ENCODE assay signal across 28 cellular contexts in the genomic region with DNA sequence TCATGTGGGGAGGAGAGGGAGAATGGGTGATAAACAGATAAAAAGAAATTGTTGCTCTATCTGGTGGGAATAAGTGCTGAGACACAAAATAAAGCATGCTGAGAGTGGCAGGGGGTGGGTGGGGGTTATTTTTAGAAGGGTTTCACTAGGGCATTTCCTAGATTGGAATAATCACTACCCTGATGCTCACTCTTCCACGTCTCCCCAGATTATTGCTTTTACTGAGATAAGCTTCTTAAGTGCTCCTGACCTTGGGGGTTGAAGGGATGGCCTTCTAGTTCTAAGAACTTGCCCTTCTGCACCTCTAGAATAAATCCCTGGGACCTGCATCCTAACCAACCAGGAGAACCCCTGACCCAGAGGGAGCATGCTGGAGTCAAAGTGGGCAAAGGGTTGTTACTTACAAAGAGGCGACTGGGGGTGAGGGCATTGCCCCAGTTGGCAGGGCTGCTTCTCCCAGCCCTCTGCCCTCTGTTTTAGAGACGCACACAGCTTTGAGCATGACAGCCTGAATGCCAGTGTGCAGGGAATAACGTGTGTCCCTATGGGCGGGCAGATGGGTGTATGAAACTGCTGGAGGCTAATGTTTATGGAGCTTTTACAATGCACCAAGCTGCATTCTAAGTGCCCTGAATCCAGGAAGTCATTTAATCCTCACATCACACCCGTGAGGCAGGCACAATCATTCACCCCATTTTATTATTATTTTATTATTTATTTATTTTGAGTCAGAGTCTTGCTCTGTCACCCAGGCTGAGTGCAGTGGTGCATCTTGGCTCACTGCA. TPM values are rescaled to one million over a fixed set of nuclear protein-coding genes. Genes with fewer than 3 reads are reported as not detected.
"Had no signal": no experiment of that assay in that cellular context is flagged by ENCODE, and none has a peak within 500 bp of the region (broad histone marks: within the 10 kb centered on the region; RNA-seq: fewer than 3 reads in every experiment).

No MANE protein-coding gene starts in this region.

- H3K9me3 ChIP-seq: esophagus squamous epithelium, heart right ventricle, lower lobe of right lung, spleen, upper lobe of left lung, vagina had no signal

- H3K36me3 ChIP-seq: esophagus squamous epithelium, heart right ventricle, lower lobe of right lung, neural progenitor cell, spleen, upper lobe of left lung, vagina had no signal

- H3K4me1 ChIP-seq: lower lobe of right lung, neural progenitor cell had no signal

- H3K4me3 ChIP-seq: esophagus squamous epithelium, heart right ventricle, lower lobe of right lung, neural progenitor cell, spleen, upper lobe of left lung, vagina had no signal

- H3K27ac ChIP-seq: esophagus squamous epithelium, heart right ventricle, lower lobe of right lung, neural progenitor cell, spleen, upper lobe of left lung, vagina had no signal

- ATAC-seq: activated naive CD4-positive, alpha-beta T cell treated with anti-CD3 and anti-CD28 coated beads, Interleukin-2, amount 50 U/mL, for 72 hours; activated T-cell treated with anti-CD3 and anti-CD28 coated beads, Interleukin-2, amount 50 U/mL, for 72 hours; heart right ventricle; left lobe of liver; lower lobe of right lung; natural killer cell; right cardiac atrium had no signal

- H3K27me3 ChIP-seq: vagina had no signal

- FAIRE-seq: bronchial epithelial cell, colon had no signal

- DNase-seq: activated CD4-positive, alpha-beta T cell treated with anti-CD3 and anti-CD28 coated beads for 4 hours; activated CD4-positive, alpha-beta T cell treated with anti-CD3 and anti-CD28 coated beads, Interleukin-2, amount 50 U/mL, for 4 hours; activated naive CD4-positive, alpha-beta T cell; activated T-cell treated with anti-CD3 and anti-CD28 coated beads for 4 hours; activated T-cell treated with anti-CD3 and anti-CD28 coated beads, Interleukin-2, amount 50 U/mL, for 72 hours; anterior cingulate cortex; dermis blood vessel endothelial cell; effector CD4-positive, alpha-beta T cell; esophagus squamous epithelium; foreskin melanocyte; heart right ventricle; lower lobe of right lung; mesenchymal stem cell; natural killer cell; occipital lobe; spleen; stimulated activated CD4-positive, alpha-beta T cell treated with anti-CD3 and anti-CD28 coated beads, Interleukin-4, amount 100 ng/mL, for 1 hour; substantia nigra; upper lobe of left lung had no signal

RNA-seq across cellular contexts. Expression of gene RDH8, which starts 0.7 kb away (rescaled TPM):
- total RNA-seq: activated naive CD4-positive, alpha-beta T cell treated with anti-CD3 and anti-CD28 coated beads, Interleukin-2, amount 50 U/mL, for 72 hours; activated T-cell treated with anti-CD3 and anti-CD28 coated beads, Interleukin-2, amount 50 U/mL, for 72 hours; bronchial epithelial cell; dermis blood vessel endothelial cell; esophagus squamous epithelium; glomerular endothelial cell; heart right ventricle; kidney epithelial cell; left lobe of liver; lower lobe of right lung; natural killer cell; occipital lobe; right cardiac atrium; spleen; upper lobe of left lung; vagina had no signal
